1 cellular context compared by ENCODE assay signal in the genomic region with DNA sequence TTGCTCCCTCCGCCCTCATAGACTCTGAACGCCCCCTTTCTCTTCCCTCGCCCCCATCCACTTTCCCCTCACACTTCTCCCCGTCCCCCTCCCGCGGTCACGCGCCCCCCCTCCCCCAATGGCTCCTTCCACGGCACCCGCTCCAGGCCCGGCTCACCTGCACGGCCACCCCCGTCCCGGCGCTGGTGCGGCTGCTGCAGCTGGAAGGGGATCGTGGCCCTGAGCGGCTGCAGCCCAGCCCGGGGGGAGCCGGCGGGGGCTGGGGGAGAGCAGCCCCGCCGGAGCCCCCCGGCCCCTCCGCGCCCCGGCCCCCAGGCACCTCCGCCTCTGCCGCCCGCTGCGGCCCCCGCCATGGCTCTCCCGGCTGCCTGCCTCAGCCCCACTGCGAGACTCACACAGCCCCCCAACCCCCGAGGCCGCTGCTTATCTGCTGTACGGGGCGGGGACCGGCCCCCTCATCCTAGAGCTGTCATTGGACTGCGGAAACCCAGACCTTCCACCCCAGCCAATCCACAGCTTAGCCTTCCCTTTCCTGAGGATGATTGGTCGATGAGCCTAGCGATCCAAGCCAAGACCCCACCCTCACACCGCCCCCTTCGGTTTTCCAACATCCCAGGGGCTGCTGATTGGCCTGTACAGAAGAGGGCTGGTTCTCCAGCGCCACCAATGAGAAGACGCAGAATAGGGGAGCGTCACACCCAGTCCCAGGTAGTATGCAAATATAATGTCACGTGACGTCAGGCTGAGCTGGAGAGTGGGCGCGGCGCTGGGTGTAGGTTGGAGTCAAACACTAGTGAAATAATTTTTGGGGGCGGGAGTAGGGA.
A peak's percentile ranks its signal among the peaks of the same experiment; 100 is the strongest.
TF ChIP-seq lines count a peak whose summit lies in the region.

A gene with protein sequence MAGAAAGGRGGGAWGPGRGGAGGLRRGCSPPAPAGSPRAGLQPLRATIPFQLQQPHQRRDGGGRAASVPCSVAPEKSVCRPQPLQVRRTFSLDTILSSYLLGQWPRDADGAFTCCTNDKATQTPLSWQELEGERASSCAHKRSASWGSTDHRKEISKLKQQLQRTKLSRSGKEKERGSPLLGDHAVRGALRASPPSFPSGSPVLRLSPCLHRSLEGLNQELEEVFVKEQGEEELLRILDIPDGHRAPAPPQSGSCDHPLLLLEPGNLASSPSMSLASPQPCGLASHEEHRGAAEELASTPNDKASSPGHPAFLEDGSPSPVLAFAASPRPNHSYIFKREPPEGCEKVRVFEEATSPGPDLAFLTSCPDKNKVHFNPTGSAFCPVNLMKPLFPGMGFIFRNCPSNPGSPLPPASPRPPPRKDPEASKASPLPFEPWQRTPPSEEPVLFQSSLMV (minus strand): TSS at position 397 of the 824 bp plus-strand sequence. CDS start 44 bp downstream, at position 353.

TF ChIP-seq in K562, 482 proteins besides CTCF, POLR2A, EP300 and RAD21 (continued from another document and continues in another):
- TF ChIP-seq, protein P1, sequence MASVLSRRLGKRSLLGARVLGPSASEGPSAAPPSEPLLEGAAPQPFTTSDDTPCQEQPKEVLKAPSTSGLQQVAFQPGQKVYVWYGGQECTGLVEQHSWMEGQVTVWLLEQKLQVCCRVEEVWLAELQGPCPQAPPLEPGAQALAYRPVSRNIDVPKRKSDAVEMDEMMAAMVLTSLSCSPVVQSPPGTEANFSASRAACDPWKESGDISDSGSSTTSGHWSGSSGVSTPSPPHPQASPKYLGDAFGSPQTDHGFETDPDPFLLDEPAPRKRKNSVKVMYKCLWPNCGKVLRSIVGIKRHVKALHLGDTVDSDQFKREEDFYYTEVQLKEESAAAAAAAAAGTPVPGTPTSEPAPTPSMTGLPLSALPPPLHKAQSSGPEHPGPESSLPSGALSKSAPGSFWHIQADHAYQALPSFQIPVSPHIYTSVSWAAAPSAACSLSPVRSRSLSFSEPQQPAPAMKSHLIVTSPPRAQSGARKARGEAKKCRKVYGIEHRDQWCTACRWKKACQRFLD (CRISPR knock-in tag; IDR thresholded peaks at IDR 0.05) = no peak
- TF ChIP-seq MAFF (IDR thresholded peaks at IDR 0.05; ENCODE audit: low read length) (no peak), XRCC4 (IDR thresholded peaks at IDR 0.05; ENCODE audit: extremely low read depth, insufficient read depth, insufficient read length) (no peak), CC2D1A (IDR thresholded peaks at IDR 0.05) (peak; percentile 82; the same call in 1 of the 2 replicates), DNMT1 (IDR thresholded peaks at IDR 0.05) (no peak), RAD51 (IDR thresholded peaks at IDR 0.05; ENCODE audit: borderline replicate concordance, low read depth) (peak; percentile 100), MTF1 (CRISPR knock-in tag; IDR thresholded peaks at IDR 0.05; ENCODE audit: borderline replicate concordance) (no peak), MYBL2 (IDR thresholded peaks at IDR 0.05; ENCODE audit: low read depth) (no peak), MYBL2 (CRISPR knock-in tag; IDR thresholded peaks at IDR 0.05; ENCODE audit: borderline replicate concordance) (no peak), CBFB (CRISPR knock-in tag; IDR thresholded peaks at IDR 0.05) (no peak), SNIP1 (IDR thresholded peaks at IDR 0.05; ENCODE audit: low read depth) (no peak), ZNF133 (CRISPR knock-in tag; IDR thresholded peaks at IDR 0.05) (no peak), ZNF239 (CRISPR knock-in tag; IDR thresholded peaks at IDR 0.05) (no peak), ERF (CRISPR knock-in tag; IDR thresholded peaks at IDR 0.05) (no peak), ZNF121 (CRISPR knock-in tag; conservative IDR thresholded peaks at IDR 0.05) (no peak), HNRNPUL1 (IDR thresholded peaks at IDR 0.05; ENCODE audit: low read length) (no peak), CEBPG (CRISPR knock-in tag; IDR thresholded peaks at IDR 0.05) (no peak), CEBPG (tag; conservative IDR thresholded peaks at IDR 0.05 in 1 of 2, IDR thresholded peaks at IDR 0.05 in 1 of 2) (no peak), ETV5 (CRISPR knock-in tag; IDR thresholded peaks at IDR 0.05; ENCODE audit: low read depth) (no peak), TAF15 (IDR thresholded peaks at IDR 0.05; ENCODE audit: low read depth, low read length) (no peak), PTRF (tag; IDR thresholded peaks at IDR 0.05) (no peak), ZNF668 (CRISPR knock-in tag; IDR thresholded peaks at IDR 0.05) (no peak), RUNX1 (IDR thresholded peaks at IDR 0.05; ENCODE audit: low read depth) (no peak), LEF1 (IDR thresholded peaks at IDR 0.05) (no peak; the same call in 1 of the 2 replicates), BHLHE40 (IDR thresholded peaks at IDR 0.05; ENCODE audit: low read length) (peak; percentile 83), ZNF316 (IDR thresholded peaks at IDR 0.05) (no peak), ZNF707 (CRISPR knock-in tag; conservative IDR thresholded peaks at IDR 0.05) (no peak), ZFP36 (IDR thresholded peaks at IDR 0.05; ENCODE audit: low read depth, low read length, partially characterized antibody) (no peak), ZNF3 (CRISPR knock-in tag; IDR thresholded peaks at IDR 0.05) (no peak), TOE1 (IDR thresholded peaks at IDR 0.05; ENCODE audit: borderline replicate concordance) (peak; percentile 100), TOE1 (CRISPR knock-in tag; IDR thresholded peaks at IDR 0.05; ENCODE audit: borderline replicate concordance, low read depth) (no peak), HNRNPH1 (optimal IDR thresholded peaks at IDR 0.05; ENCODE audit: low read depth, low read length) (no peak), TAF1 (IDR thresholded peaks at IDR 0.05; ENCODE audit: control insufficient read depth, extremely low read depth, insufficient read depth, low read length, severe bottlenecking) (peak; percentile 90), JUND (IDR thresholded peaks at IDR 0.05; ENCODE audit: borderline replicate concordance, low read depth, low read length) (peak; percentile 21; the same call in 1 of the 2 replicates), JUND (tag; IDR thresholded peaks at IDR 0.05; ENCODE audit: borderline replicate concordance, low read depth, low read length) (no peak), SP2 (IDR thresholded peaks at IDR 0.05; ENCODE audit: extremely low read depth, low read depth, low read length, poor library complexity, severe bottlenecking) (peak; percentile 85), ZNF197 (CRISPR knock-in tag; IDR thresholded peaks at IDR 0.05; ENCODE audit: low read depth) (no peak), HEY1 (CRISPR knock-in tag; IDR thresholded peaks at IDR 0.05; ENCODE audit: borderline replicate concordance) (no peak)
- TF ChIP-seq, protein P2, sequence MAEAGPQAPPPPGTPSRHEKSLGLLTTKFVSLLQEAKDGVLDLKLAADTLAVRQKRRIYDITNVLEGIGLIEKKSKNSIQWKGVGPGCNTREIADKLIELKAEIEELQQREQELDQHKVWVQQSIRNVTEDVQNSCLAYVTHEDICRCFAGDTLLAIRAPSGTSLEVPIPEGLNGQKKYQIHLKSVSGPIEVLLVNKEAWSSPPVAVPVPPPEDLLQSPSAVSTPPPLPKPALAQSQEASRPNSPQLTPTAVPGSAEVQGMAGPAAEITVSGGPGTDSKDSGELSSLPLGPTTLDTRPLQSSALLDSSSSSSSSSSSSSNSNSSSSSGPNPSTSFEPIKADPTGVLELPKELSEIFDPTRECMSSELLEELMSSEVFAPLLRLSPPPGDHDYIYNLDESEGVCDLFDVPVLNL (CRISPR knock-in tag; IDR thresholded peaks at IDR 0.05; ENCODE audit: low read depth) = no peak
- TF ChIP-seq, protein P3, sequence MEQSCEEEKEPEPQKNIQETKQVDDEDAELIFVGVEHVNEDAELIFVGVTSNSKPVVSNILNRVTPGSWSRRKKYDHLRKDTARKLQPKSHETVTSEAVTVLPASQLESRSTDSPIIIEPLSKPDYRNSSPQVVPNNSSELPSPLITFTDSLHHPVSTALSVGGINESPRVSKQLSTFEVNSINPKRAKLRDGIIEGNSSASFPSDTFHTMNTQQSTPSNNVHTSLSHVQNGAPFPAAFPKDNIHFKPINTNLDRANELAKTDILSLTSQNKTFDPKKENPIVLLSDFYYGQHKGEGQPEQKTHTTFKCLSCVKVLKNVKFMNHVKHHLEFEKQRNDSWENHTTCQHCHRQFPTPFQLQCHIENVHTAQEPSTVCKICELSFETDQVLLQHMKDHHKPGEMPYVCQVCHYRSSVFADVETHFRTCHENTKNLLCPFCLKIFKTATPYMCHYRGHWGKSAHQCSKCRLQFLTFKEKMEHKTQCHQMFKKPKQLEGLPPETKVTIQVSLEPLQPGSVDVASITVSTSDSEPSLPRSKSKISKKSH (CRISPR knock-in tag; IDR thresholded peaks at IDR 0.05) = no peak
- TF ChIP-seq, protein P4, sequence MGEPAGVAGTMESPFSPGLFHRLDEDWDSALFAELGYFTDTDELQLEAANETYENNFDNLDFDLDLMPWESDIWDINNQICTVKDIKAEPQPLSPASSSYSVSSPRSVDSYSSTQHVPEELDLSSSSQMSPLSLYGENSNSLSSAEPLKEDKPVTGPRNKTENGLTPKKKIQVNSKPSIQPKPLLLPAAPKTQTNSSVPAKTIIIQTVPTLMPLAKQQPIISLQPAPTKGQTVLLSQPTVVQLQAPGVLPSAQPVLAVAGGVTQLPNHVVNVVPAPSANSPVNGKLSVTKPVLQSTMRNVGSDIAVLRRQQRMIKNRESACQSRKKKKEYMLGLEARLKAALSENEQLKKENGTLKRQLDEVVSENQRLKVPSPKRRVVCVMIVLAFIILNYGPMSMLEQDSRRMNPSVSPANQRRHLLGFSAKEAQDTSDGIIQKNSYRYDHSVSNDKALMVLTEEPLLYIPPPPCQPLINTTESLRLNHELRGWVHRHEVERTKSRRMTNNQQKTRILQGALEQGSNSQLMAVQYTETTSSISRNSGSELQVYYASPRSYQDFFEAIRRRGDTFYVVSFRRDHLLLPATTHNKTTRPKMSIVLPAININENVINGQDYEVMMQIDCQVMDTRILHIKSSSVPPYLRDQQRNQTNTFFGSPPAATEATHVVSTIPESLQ (CRISPR knock-in tag; IDR thresholded peaks at IDR 0.05) = no peak
- TF ChIP-seq, protein P5, sequence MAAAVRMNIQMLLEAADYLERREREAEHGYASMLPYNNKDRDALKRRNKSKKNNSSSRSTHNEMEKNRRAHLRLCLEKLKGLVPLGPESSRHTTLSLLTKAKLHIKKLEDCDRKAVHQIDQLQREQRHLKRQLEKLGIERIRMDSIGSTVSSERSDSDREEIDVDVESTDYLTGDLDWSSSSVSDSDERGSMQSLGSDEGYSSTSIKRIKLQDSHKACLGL (CRISPR knock-in tag; IDR thresholded peaks at IDR 0.05; ENCODE audit: borderline replicate concordance, poor library complexity, severe bottlenecking) = no peak
- TF ChIP-seq, protein P6, sequence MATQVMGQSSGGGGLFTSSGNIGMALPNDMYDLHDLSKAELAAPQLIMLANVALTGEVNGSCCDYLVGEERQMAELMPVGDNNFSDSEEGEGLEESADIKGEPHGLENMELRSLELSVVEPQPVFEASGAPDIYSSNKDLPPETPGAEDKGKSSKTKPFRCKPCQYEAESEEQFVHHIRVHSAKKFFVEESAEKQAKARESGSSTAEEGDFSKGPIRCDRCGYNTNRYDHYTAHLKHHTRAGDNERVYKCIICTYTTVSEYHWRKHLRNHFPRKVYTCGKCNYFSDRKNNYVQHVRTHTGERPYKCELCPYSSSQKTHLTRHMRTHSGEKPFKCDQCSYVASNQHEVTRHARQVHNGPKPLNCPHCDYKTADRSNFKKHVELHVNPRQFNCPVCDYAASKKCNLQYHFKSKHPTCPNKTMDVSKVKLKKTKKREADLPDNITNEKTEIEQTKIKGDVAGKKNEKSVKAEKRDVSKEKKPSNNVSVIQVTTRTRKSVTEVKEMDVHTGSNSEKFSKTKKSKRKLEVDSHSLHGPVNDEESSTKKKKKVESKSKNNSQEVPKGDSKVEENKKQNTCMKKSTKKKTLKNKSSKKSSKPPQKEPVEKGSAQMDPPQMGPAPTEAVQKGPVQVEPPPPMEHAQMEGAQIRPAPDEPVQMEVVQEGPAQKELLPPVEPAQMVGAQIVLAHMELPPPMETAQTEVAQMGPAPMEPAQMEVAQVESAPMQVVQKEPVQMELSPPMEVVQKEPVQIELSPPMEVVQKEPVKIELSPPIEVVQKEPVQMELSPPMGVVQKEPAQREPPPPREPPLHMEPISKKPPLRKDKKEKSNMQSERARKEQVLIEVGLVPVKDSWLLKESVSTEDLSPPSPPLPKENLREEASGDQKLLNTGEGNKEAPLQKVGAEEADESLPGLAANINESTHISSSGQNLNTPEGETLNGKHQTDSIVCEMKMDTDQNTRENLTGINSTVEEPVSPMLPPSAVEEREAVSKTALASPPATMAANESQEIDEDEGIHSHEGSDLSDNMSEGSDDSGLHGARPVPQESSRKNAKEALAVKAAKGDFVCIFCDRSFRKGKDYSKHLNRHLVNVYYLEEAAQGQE (CRISPR knock-in tag; IDR thresholded peaks at IDR 0.05; ENCODE audit: low read depth) = no peak
- TF ChIP-seq, protein P7, sequence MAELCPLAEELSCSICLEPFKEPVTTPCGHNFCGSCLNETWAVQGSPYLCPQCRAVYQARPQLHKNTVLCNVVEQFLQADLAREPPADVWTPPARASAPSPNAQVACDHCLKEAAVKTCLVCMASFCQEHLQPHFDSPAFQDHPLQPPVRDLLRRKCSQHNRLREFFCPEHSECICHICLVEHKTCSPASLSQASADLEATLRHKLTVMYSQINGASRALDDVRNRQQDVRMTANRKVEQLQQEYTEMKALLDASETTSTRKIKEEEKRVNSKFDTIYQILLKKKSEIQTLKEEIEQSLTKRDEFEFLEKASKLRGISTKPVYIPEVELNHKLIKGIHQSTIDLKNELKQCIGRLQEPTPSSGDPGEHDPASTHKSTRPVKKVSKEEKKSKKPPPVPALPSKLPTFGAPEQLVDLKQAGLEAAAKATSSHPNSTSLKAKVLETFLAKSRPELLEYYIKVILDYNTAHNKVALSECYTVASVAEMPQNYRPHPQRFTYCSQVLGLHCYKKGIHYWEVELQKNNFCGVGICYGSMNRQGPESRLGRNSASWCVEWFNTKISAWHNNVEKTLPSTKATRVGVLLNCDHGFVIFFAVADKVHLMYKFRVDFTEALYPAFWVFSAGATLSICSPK (IDR thresholded peaks at IDR 0.05; ENCODE audit: borderline replicate concordance) = no peak
- TF ChIP-seq, protein P8, sequence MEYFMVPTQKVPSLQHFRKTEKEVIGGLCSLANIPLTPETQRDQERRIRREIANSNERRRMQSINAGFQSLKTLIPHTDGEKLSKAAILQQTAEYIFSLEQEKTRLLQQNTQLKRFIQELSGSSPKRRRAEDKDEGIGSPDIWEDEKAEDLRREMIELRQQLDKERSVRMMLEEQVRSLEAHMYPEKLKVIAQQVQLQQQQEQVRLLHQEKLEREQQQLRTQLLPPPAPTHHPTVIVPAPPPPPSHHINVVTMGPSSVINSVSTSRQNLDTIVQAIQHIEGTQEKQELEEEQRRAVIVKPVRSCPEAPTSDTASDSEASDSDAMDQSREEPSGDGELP (CRISPR knock-in tag; IDR thresholded peaks at IDR 0.05; ENCODE audit: borderline replicate concordance) = peak; percentile 30; the same call in 1 of the 2 replicates
